1 cellular context compared by ENCODE assay signal in the genomic region with DNA sequence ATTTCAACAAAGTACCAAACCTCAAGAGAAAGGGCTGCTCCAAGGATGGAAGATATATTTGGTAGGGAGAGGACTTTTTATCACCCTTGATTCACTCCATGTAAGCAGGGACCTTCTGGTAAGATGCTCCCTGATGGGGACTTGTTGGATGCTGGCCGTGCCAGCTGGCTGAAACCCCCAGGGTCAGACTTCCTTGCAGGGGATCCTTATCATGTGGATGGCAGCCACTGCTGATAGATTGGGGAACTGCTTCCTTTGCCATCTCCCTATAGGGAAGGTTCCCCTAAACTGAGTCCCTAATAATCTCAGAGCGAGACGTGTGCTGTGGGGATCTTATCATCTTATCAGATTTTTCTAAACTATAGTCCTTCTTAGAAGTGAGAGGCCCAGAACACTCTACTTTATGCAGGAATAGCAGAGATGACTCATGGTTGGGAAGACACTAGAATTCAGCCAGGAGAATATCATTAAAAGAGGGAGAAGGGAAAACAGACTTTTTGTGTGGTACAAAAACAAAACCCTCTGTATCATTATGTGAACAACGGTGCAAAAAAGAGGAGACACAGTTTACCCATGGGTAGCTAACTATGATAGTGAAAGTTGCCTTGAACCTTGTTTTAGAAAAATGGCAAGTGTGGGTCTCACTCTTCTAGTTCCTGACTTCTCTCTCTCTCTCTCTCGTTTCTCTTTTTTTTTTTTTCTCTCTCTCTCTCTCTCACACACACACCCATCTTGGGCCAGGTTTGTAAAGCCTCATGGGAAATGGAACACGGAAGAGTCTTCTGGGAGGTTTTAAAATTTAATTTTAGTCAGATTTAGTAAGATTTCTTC.
A peak's percentile ranks its signal among the peaks of the same experiment; 100 is the strongest.
TF ChIP-seq lines count a peak whose summit lies in the region.

No MANE protein-coding gene starts in this region.

TF ChIP-seq in HEK293, 187 proteins besides CTCF, POLR2A, EP300 and RAD21:
- TF ChIP-seq ZBTB48 (tag by site-specific recombination; IDR thresholded peaks at IDR 0.05) (no peak), ZBTB8A (tag by site-specific recombination; IDR thresholded peaks at IDR 0.05) (no peak), ZNF791 (tag by site-specific recombination; IDR thresholded peaks at IDR 0.05) (no peak), ZNF394 (tag by site-specific recombination; IDR thresholded peaks at IDR 0.05; ENCODE audit: borderline replicate concordance) (no peak), ZNF660 (tag by site-specific recombination; IDR thresholded peaks at IDR 0.05) (no peak), GLIS1 (tag by site-specific recombination; IDR thresholded peaks at IDR 0.05) (0 out of 2 replicates have a peak, but pooled peaks have one; percentile 10), PRDM1 (tag by site-specific recombination; IDR thresholded peaks at IDR 0.05) (peak; percentile 58; the same call in 1 of the 2 replicates), OSR2 (tag by site-specific recombination; IDR thresholded peaks at IDR 0.05) (no peak), SP3 (tag by site-specific recombination; IDR thresholded peaks at IDR 0.05) (no peak), ZNF830 (tag by site-specific recombination; IDR thresholded peaks at IDR 0.05; ENCODE audit: low read depth) (no peak), KLF10 (tag by site-specific recombination; IDR thresholded peaks at IDR 0.05) (no peak)
TF ChIP-seq in HEK293: peak in this region for 2.
